In genomic region chr14:67526676-67527459, GRCh38 we compare ENCODE assay signal across 8 cellular contexts. TPM values are rescaled to one million over a fixed set of nuclear protein-coding genes. Genes with fewer than 3 reads are reported as not detected.
DNase-seq lines count a peak whose midpoint lies in the region; ATAC-seq and TF ChIP-seq lines count a peak whose summit lies in the region.

No MANE protein-coding gene starts in this region.

- no peak overlapping the region for H3K4me3 ChIP-seq in A673 (ENCODE audit: low read depth, low read length, poor library complexity, severe bottlenecking)
- no peak overlapping the region for H3K4me3 ChIP-seq in choroid plexus epithelial cell (ENCODE audit: low read depth, low read length)

- H3K9me3 ChIP-seq in A673 (ENCODE audit: low read depth, low read length, poor library complexity, severe bottlenecking) = no peaks in the 10 kb centered on the region

- H3K36me3 ChIP-seq in A673 (ENCODE audit: insufficient read depth, low read length, poor library complexity, severe bottlenecking) = no peaks in the 10 kb centered on the region

- no TSS peak for BruUV-seq in A673 (replicated peaks; lab: Mats Ljungman, UMichigan)

- intact Hi-C loops in A673 (cut with micrococcal nuclease; ENCODE audit: unreplicated experiment) = loop anchor here (1.0 to 10.0 kb wide), 3 partner anchors 44 to 178 kb away; partner anchors contain the start of gene RDH12

- ATAC-seq in left lobe of liver (peak; percentile 90), GM18858 (IDR thresholded peaks at IDR 0.05; ENCODE audit: unreplicated experiment) (no peak)

- peaks cover 5% of the 10 kb centered on the region for H3K4me1 ChIP-seq in A673 (ENCODE audit: insufficient read depth, low read length, poor library complexity, severe bottlenecking)

- H3K27me3 ChIP-seq in A673 (replicated peaks; ENCODE audit: insufficient read depth, low read depth, low read length, poor library complexity) = peaks cover 6% of the 10 kb centered on the region

- POLR2A ChIA-PET in A673 (lab: Charles Lee; ENCODE audit: low non-redundant PET) = no interaction called here

- TF ChIP-seq CTCF in A673 (conservative IDR thresholded peaks at IDR 0.05; ENCODE audit: low read depth, low read length) (peak; percentile 87), GM10266 (IDR thresholded peaks at IDR 0.05; ENCODE audit: control insufficient read depth, insufficient read depth, low read depth, missing control alignments) (peak; percentile 59), choroid plexus epithelial cell (conservative IDR thresholded peaks at IDR 0.05; ENCODE audit: low read depth, low read length) (peak; percentile 85)

- H3K27ac ChIP-seq in A673 (ENCODE audit: low read depth, low read length, poor library complexity, severe bottlenecking) = no peak overlapping the region

- DNase-seq in A673 (ENCODE audit: low spot score) = peak; percentile 70
- DNase-seq in GM10266 (ENCODE audit: extremely low spot score) = peak; percentile 66
- peak; percentile 57 for DNase-seq in MV-4-11 (lab: John Stamatoyannopoulos, UW)
- DNase-seq in SW 1271 (lab: John Stamatoyannopoulos, UW) = peak; percentile 24 to 67
- peak; percentile 71 for DNase-seq in choroid plexus epithelial cell (ENCODE audit: low read depth)
- DNase-seq in left lobe of liver (ENCODE audit: low spot score) = no peak
- peak; percentile 18 for DNase-seq in stromal cell of bone marrow (ENCODE audit: low read depth)

- CTCF ChIA-PET in A673 (lab: Charles Lee) = interaction anchor here (0.6 to 1.6 kb wide), 9 partner anchors 13 to 444 kb away, joined by 3 to 15 read pairs (median 11); partner anchors contain the start of gene PIGH

RNA-seq across cellular contexts. Expression of gene PLEKHH1, which starts 6.2 kb away (rescaled TPM):
- 8.9 and 13.7 TPM in 2 replicates for total RNA-seq in A673 (2021)
- 2.9 TPM for total RNA-seq in left lobe of liver

RNA-seq across cellular contexts. Expression of gene TMEM229B, which starts 38.3 kb away (rescaled TPM):
- total RNA-seq in A673 (2021) (0.28 TPM in 1 of 2 replicates, not detected in the other), left lobe of liver (0.93 TPM)
